Comparison of ENCODE assay signal across 8 cellular contexts in genomic region chr16:56910654-56911539, GRCh38. TPM values are rescaled to one million over a fixed set of nuclear protein-coding genes. Genes with fewer than 3 reads are reported as not detected.
A peak's percentile ranks its signal among the peaks of the same experiment; 100 is the strongest.
DNase-seq lines count a peak whose midpoint lies in the region; ATAC-seq and TF ChIP-seq lines count a peak whose summit lies in the region.

No MANE protein-coding gene starts in this region.

- H3K4me3 ChIP-seq in stomach, result no peak overlapping the region

- CTCF ChIA-PET in Calu3 (lab: Charles Lee), result interaction anchor here (0.5 to 0.7 kb wide), 4 partner anchors 23 to 437 kb away, joined by 3 to 7 read pairs (median 4); no protein-coding TSS in a partner anchor

- H3K9me3 ChIP-seq in stomach, result no peaks in the 10 kb centered on the region

- no peaks in the 10 kb centered on the region for H3K9me3 Mint-ChIP-seq in Calu3 (ENCODE audit: low read depth, unreplicated experiment)

- no TSS peak for BruUV-seq in Calu3 (replicated peaks; lab: Mats Ljungman, UMichigan)

- 73 to 82% (median 77%) methylated on average over 12 of the region's 12 CpGs for WGBS in stomach, 5 donors

- no peaks in the 10 kb centered on the region for H3K36me3 ChIP-seq in stomach

- TF ChIP-seq EP300 in stomach (IDR thresholded peaks at IDR 0.05), result no peak

- no peaks in the 10 kb centered on the region for H3K27me3 ChIP-seq in stomach

- no peak overlapping the region for H3K27ac Mint-ChIP-seq in Calu3 (ENCODE audit: unreplicated experiment)

- no peak for TF ChIP-seq POLR2A in stomach (IDR thresholded peaks at IDR 0.05)

- no peak for TF ChIP-seq CTCF in stomach (IDR thresholded peaks at IDR 0.05)
- TF ChIP-seq CTCF in Calu3 (IDR thresholded peaks at IDR 0.05; ENCODE audit: unreplicated experiment), result no peak

- DNase-seq in stimulated activated CD4-positive, alpha-beta T cell treated with anti-CD3 and anti-CD28 coated beads, Interleukin-1b, Interleukin-23, amount 100 ng/mL, for 48 hours, result peak; percentile 19
- DNase-seq in stimulated activated CD4-positive, alpha-beta T cell treated with anti-CD3 and anti-CD28 coated beads, Interleukin-2, amount 100 ng/mL, for 48 hours, result no peak
- DNase-seq in UCSD-AML1 (lab: John Stamatoyannopoulos, UW; ENCODE audit: unreplicated experiment) (peak; percentile 30), left cardiac atrium (no peak), stomach (no peak), midbrain (lab: John Stamatoyannopoulos, UW) (no peak), Calu3 (no peak)

- H3K4me1 ChIP-seq in stomach, result peaks cover 22 to 72% (median 60%) of the 10 kb centered on the region in 4 donors

- H3K4me3 Mint-ChIP-seq in Calu3 (ENCODE audit: low read depth, unreplicated experiment), result no peak overlapping the region

- intact Hi-C loops in left cardiac atrium (cut with DNase I), result no loop called here
- intact Hi-C loops in stomach (cut with DNase I; ENCODE audit: low total_unique reads), result no loop called here
- intact Hi-C loops in Calu3 (cut with micrococcal nuclease; ENCODE audit: unreplicated experiment), result no loop called here

- ATAC-seq in left cardiac atrium (peak; percentile 53 to 61), HG03342 (IDR thresholded peaks at IDR 0.05; ENCODE audit: unreplicated experiment) (no peak)

- peak overlapping the region in 4 of 5 donors; percentile 67 to 75 (median 72) for H3K27ac ChIP-seq in stomach

- peaks cover 16% of the 10 kb centered on the region for H3K4me1 Mint-ChIP-seq in Calu3 (ENCODE audit: low read depth, unreplicated experiment)

- no peaks in the 10 kb centered on the region for H3K36me3 Mint-ChIP-seq in Calu3 (ENCODE audit: insufficient read depth, unreplicated experiment)

- H3K27me3 Mint-ChIP-seq in Calu3 (ENCODE audit: unreplicated experiment), result peaks cover 86% of the 10 kb centered on the region

RNA-seq across cellular contexts. Expression of gene HERPUD1, which starts 21.0 kb away (rescaled TPM):
- total RNA-seq in left cardiac atrium, result 100 to 1,000 TPM; 105 to 113 TPM
- 100 to 1,000 TPM in 3 of 5 donors, 10 to 100 TPM in 1, 1 to 10 TPM in 1; 2.6 to 329 (median 190) TPM for total RNA-seq in stomach
- 10 to 100 TPM; 40.4 to 63.7 (median 57.9) TPM for polyA plus RNA-seq in stomach
- 111 and 116 TPM in 2 replicates for total RNA-seq in Calu3 (2022)

RNA-seq across cellular contexts. Expression of gene SLC12A3, which starts 45.9 kb away (rescaled TPM):
- not detected for total RNA-seq in left cardiac atrium
- total RNA-seq in stomach, result not detected
- under 1 TPM in 2 of 3 donors, not detected in 1; 0.10 to 0.12 TPM for polyA plus RNA-seq in stomach
- not detected in 2 replicates for total RNA-seq in Calu3 (2022)

RNA-seq across cellular contexts. Expression of gene CETP, which starts 50.9 kb away (rescaled TPM):
- total RNA-seq in left cardiac atrium (under 1 TPM; 0.16 to 0.65 TPM), stomach (1 to 10 TPM in 1 of 5 donors, not detected in 4; 2.9 TPM), Calu3 (2022) (not detected in 2 replicates)
- polyA plus RNA-seq in stomach, result under 1 TPM; 0.18 to 0.46 (median 0.19) TPM

Comparison
In these comparisons a context has a peak if more than half of its experiments do, and no peak if none do; other contexts are left out.
1. DNase-seq: peak in stimulated activated CD4-positive, alpha-beta T cell treated with anti-CD3 and anti-CD28 coated beads, Interleukin-1b, Interleukin-23, amount 100 ng/mL, for 48 hours (single experiment) and UCSD-AML1 (single experiment); none in stimulated activated CD4-positive, alpha-beta T cell treated with anti-CD3 and anti-CD28 coated beads, Interleukin-2, amount 100 ng/mL, for 48 hours (0 of 2), left cardiac atrium (single experiment), stomach (single experiment), midbrain (single experiment) and Calu3 (single experiment).